Comparison of ENCODE assay signal across 22 cellular contexts in genomic region chr6:106794129-106794528, GRCh38.
DNase-seq lines count a peak whose midpoint lies in the region; ATAC-seq, FAIRE-seq and TF ChIP-seq lines count a peak whose summit lies in the region.
"Had no signal": no experiment of that assay in that cellular context is flagged by ENCODE, and none has a peak within 500 bp of the region (broad histone marks: within the 10 kb centered on the region; RNA-seq: fewer than 3 reads in every experiment).

No MANE protein-coding gene starts in this region.

- intact Hi-C loops in activated naive CD4-positive, alpha-beta T cell treated with anti-CD3 and anti-CD28 coated beads for 36 hours (cut with micrococcal nuclease): no loop called here

- ATAC-seq in A549: no peak
- no peak for ATAC-seq in GM23338
- ATAC-seq in activated T-helper 17 cell treated with anti-CD3 and anti-CD28 coated beads, Interleukin-2, amount 50 U/mL, for 72 hours (replicated peaks): no peak

- H3K4me3 Mint-ChIP-seq in GM23338 (no peak overlapping the region), nephron progenitor cell (no peak overlapping the region)
- H3K4me3 Mint-ChIP-seq in activated T-helper 17 cell treated with anti-CD3 and anti-CD28 coated beads, Interleukin-2, amount 50 U/mL, for 72 hours: no peak overlapping the region
- no peak overlapping the region for H3K4me3 Mint-ChIP-seq in activated naive CD4-positive, alpha-beta T cell treated with anti-CD3 and anti-CD28 coated beads for 36 hours
- H3K4me3 Mint-ChIP-seq: CD14-positive monocyte; CD4-positive, alpha-beta memory T cell; CD4-positive, CD25-positive, alpha-beta regulatory T cell; CD8-positive, alpha-beta memory T cell had no signal

- H3K4me3 ChIP-seq in A549 (no peak overlapping the region), GM23338 (no peak overlapping the region)
- H3K4me3 ChIP-seq: BLaER1 had no signal

- H3K4me1 ChIP-seq in A549: peaks cover 57% of the 10 kb centered on the region
- H3K4me1 ChIP-seq in GM23338 (ENCODE audit: insufficient read depth): no peaks in the 10 kb centered on the region; the same call in 1 of the 2 replicates
- H3K4me1 ChIP-seq: BE2C had no signal

- no peak for TF ChIP-seq EP300 in A549 (IDR thresholded peaks at IDR 0.05)

- no peak overlapping the region for H3K27ac Mint-ChIP-seq in GM23338
- H3K27ac Mint-ChIP-seq in nephron progenitor cell: peak overlapping the region; percentile 44
- H3K27ac Mint-ChIP-seq in activated T-helper 17 cell treated with anti-CD3 and anti-CD28 coated beads, Interleukin-2, amount 50 U/mL, for 72 hours: no peak overlapping the region
- H3K27ac Mint-ChIP-seq in activated naive CD4-positive, alpha-beta T cell treated with anti-CD3 and anti-CD28 coated beads for 36 hours: no peak overlapping the region
- H3K27ac Mint-ChIP-seq: CD14-positive monocyte; CD4-positive, alpha-beta memory T cell; CD4-positive, CD25-positive, alpha-beta regulatory T cell; CD8-positive, alpha-beta memory T cell had no signal

- H3K9me3 Mint-ChIP-seq in GM23338: no peaks in the 10 kb centered on the region; the same call in 2 of the 3 replicates
- H3K9me3 Mint-ChIP-seq in nephron progenitor cell: no peaks in the 10 kb centered on the region
- H3K9me3 Mint-ChIP-seq in activated T-helper 17 cell treated with anti-CD3 and anti-CD28 coated beads, Interleukin-2, amount 50 U/mL, for 72 hours: no peaks in the 10 kb centered on the region
- H3K9me3 Mint-ChIP-seq in activated naive CD4-positive, alpha-beta T cell treated with anti-CD3 and anti-CD28 coated beads for 36 hours: no peaks in the 10 kb centered on the region
- H3K9me3 Mint-ChIP-seq: CD4-positive, alpha-beta memory T cell; CD8-positive, alpha-beta memory T cell had no signal

- H3K9me2 ChIP-seq in GM23338 (ENCODE audit: insufficient read depth): peaks cover 13% of the 10 kb centered on the region

- H3K36me3 ChIP-seq in GM23338 (ENCODE audit: insufficient read depth): no peaks in the 10 kb centered on the region
- H3K36me3 ChIP-seq: BE2C, BLaER1 had no signal

- no peaks in the 10 kb centered on the region for H3K9me3 ChIP-seq in A549
- H3K9me3 ChIP-seq: BE2C, BLaER1 had no signal

- CTCF ChIA-PET in A549 (lab: Yijun Ruan, JAX): no interaction called here
- CTCF ChIA-PET in activated naive CD4-positive, alpha-beta T cell treated with anti-CD3 and anti-CD28 coated beads for 36 hours (lab: Charles Lee): no interaction called here

- no peaks in the 10 kb centered on the region for H3K27me3 ChIP-seq in GM23338 (ENCODE audit: insufficient read depth)
- H3K27me3 ChIP-seq: BE2C had no signal

- H3K4me2 ChIP-seq in A549 (no peak overlapping the region), GM23338 (no peak overlapping the region)
- H3K4me2 ChIP-seq: BLaER1 had no signal

- peak overlapping the region; percentile 9 to 17; a peak in 3 of 6 replicates for H3K27ac ChIP-seq in A549
- no peak overlapping the region for H3K27ac ChIP-seq in GM23338 (ENCODE audit: low read depth)
- H3K27ac ChIP-seq: 22Rv1, BLaER1 had no signal

- no peak for DNase-seq in A549 (ENCODE audit: low read depth in 1 of 2, low spot score in 1 of 2)
- no peak for DNase-seq in GM23338 (ENCODE audit: low spot score)
- no peak for DNase-seq in nephron progenitor cell
- DNase-seq in activated naive CD4-positive, alpha-beta T cell treated with anti-CD3 and anti-CD28 coated beads for 36 hours: no peak
- no peak for DNase-seq in MV-4-11 (lab: John Stamatoyannopoulos, UW)
- DNase-seq: ACHN; BE2C; C1 segment of cervical spinal cord; CD4-positive, alpha-beta memory T cell; CD4-positive, CD25-positive, alpha-beta regulatory T cell; CD8-positive, alpha-beta memory T cell; COR-L47; DMS79 treated with DMSO at 0.1 percent for 48 hours; GF-D8 had no signal

- POLR2A ChIA-PET in A549 (lab: Yijun Ruan, JAX): no interaction called here

- no peak for TF ChIP-seq RAD21 in A549 (conservative IDR thresholded peaks at IDR 0.05 in 1 of 2, IDR thresholded peaks at IDR 0.05 in 1 of 2)

- H3K4me1 Mint-ChIP-seq in GM23338: peaks cover 8% of the 10 kb centered on the region; the same call in 2 of the 3 replicates
- peaks cover 44% of the 10 kb centered on the region for H3K4me1 Mint-ChIP-seq in nephron progenitor cell
- H3K4me1 Mint-ChIP-seq in activated T-helper 17 cell treated with anti-CD3 and anti-CD28 coated beads, Interleukin-2, amount 50 U/mL, for 72 hours: no peaks in the 10 kb centered on the region
- H3K4me1 Mint-ChIP-seq in activated naive CD4-positive, alpha-beta T cell treated with anti-CD3 and anti-CD28 coated beads for 36 hours (ENCODE audit: low read depth): no peaks in the 10 kb centered on the region
- H3K4me1 Mint-ChIP-seq: CD14-positive monocyte; CD4-positive, alpha-beta memory T cell; CD4-positive, CD25-positive, alpha-beta regulatory T cell had no signal

- no peaks in the 10 kb centered on the region for H3F3A ChIP-seq in GM23338 (replicated peaks; ENCODE audit: low read depth)

- TF ChIP-seq CTCF in A549 (IDR thresholded peaks at IDR 0.05) (no peak), GM23338 (conservative IDR thresholded peaks at IDR 0.05; ENCODE audit: low read depth in 2 of 2) (no peak), nephron progenitor cell (IDR thresholded peaks at IDR 0.05) (no peak)

- no peaks in the 10 kb centered on the region for H3K79me2 ChIP-seq in GM23338 (replicated peaks; ENCODE audit: insufficient read depth)

- H3K36me3 Mint-ChIP-seq in GM23338 (ENCODE audit: low read depth) (no peaks in the 10 kb centered on the region; the same call in 2 of the 3 replicates), nephron progenitor cell (ENCODE audit: low read depth) (no peaks in the 10 kb centered on the region)
- H3K36me3 Mint-ChIP-seq in activated T-helper 17 cell treated with anti-CD3 and anti-CD28 coated beads, Interleukin-2, amount 50 U/mL, for 72 hours (ENCODE audit: low read depth): no peaks in the 10 kb centered on the region
- no peaks in the 10 kb centered on the region for H3K36me3 Mint-ChIP-seq in activated naive CD4-positive, alpha-beta T cell treated with anti-CD3 and anti-CD28 coated beads for 36 hours (ENCODE audit: low read depth)
- H3K36me3 Mint-ChIP-seq: CD14-positive monocyte; CD4-positive, alpha-beta memory T cell; CD4-positive, CD25-positive, alpha-beta regulatory T cell; CD8-positive, alpha-beta memory T cell had no signal

- TF ChIP-seq POLR2A in A549 (IDR thresholded peaks at IDR 0.05; ENCODE audit: low read length): no peak

- no peak for FAIRE-seq in A549 (lab: Jason Lieb, UNC)
- FAIRE-seq: D721Med, G401.6, GM12891, GM19239 had no signal

- H2AFZ ChIP-seq in GM23338: 0 out of 2 replicates have a peak overlapping the region, but pooled peaks have one; percentile 56

- H3K27me3 Mint-ChIP-seq in GM23338 (ENCODE audit: insufficient read depth, low read depth, poor library complexity) (peaks cover 6% of the 10 kb centered on the region), nephron progenitor cell (ENCODE audit: low read depth, poor library complexity) (peaks cover 6% of the 10 kb centered on the region)
- peaks cover 19% of the 10 kb centered on the region for H3K27me3 Mint-ChIP-seq in activated T-helper 17 cell treated with anti-CD3 and anti-CD28 coated beads, Interleukin-2, amount 50 U/mL, for 72 hours
- peaks cover 11% of the 10 kb centered on the region for H3K27me3 Mint-ChIP-seq in activated naive CD4-positive, alpha-beta T cell treated with anti-CD3 and anti-CD28 coated beads for 36 hours (ENCODE audit: low read depth)

- 82% methylated on average over 2 of the region's 2 CpGs for WGBS in A549 (ENCODE audit: missing lambda C conversion rate)

- no peaks in the 10 kb centered on the region for H4K20me1 ChIP-seq in GM23338 (replicated peaks; ENCODE audit: insufficient read depth)
- H4K20me1 ChIP-seq: BLaER1 had no signal

TF ChIP-seq in A549, 52 proteins besides CTCF, POLR2A, EP300 and RAD21 (continues in another document):
- TF ChIP-seq BHLHE40 (IDR thresholded peaks at IDR 0.05; ENCODE audit: low read depth, low read length) (no peak), HMGXB4 (CRISPR knock-in tag; IDR thresholded peaks at IDR 0.05; ENCODE audit: borderline replicate concordance) (no peak), KDM1A (IDR thresholded peaks at IDR 0.05; ENCODE audit: low read depth) (no peak), RFX5 (IDR thresholded peaks at IDR 0.05) (no peak)

TF ChIP-seq in GM23338, 12 proteins besides CTCF, POLR2A, EP300 and RAD21 (continues in another document):
- TF ChIP-seq STAT1 (IDR thresholded peaks at IDR 0.05; ENCODE audit: unreplicated experiment): no peak
- TF ChIP-seq ZNF331 (CRISPR knock-in tag; IDR thresholded peaks at IDR 0.05; ENCODE audit: low read depth): no peak
- TF ChIP-seq EZH2phosphoT487 (IDR thresholded peaks at IDR 0.05; ENCODE audit: unreplicated experiment): no peak
- TF ChIP-seq JUNB (IDR thresholded peaks at IDR 0.05; ENCODE audit: unreplicated experiment): no peak
- no peak for TF ChIP-seq ETS1 (IDR thresholded peaks at IDR 0.05)
- TF ChIP-seq CREB1 (CRISPR knock-in tag; IDR thresholded peaks at IDR 0.05; ENCODE audit: low read depth): no peak
- no peak for TF ChIP-seq NANOG (IDR thresholded peaks at IDR 0.05; ENCODE audit: borderline replicate concordance)
- TF ChIP-seq EZH2 (IDR thresholded peaks at IDR 0.05; ENCODE audit: low read depth, unreplicated experiment): no peak
